In the genomic region with DNA sequence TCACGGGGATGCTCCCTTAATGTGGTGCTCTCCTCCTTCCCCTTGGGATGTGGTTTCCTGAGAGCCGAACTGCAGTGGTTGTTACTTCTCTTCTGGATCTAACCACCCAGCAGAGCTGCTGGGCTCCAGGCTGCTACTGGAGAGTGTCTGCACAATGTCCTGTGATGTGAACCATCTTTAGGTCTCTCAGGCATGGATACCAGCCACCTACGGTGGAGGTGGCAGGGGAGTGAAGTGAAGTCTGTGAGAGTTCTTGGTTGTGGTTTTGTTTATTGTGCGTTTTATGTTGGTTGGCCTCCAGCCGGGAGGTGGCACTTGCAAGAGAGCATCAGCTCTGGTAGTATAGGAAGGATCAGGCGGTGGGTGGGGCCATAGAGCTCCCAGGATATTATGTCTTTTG, we compare ENCODE assay signal across 21 cellular contexts.
DNase-seq lines count a peak whose midpoint lies in the region; ATAC-seq and TF ChIP-seq lines count a peak whose summit lies in the region.
"Had no signal": no experiment of that assay in that cellular context is flagged by ENCODE, and none has a peak within 500 bp of the region (broad histone marks: within the 10 kb centered on the region; RNA-seq: fewer than 3 reads in every experiment).

No MANE protein-coding gene starts in this region.

- POLR2A ChIA-PET in activated CD4-positive, alpha-beta T cell treated with anti-CD3 and anti-CD28 coated beads for 36 hours (lab: Charles Lee): no interaction called here

- H3K27me3 Mint-ChIP-seq in activated CD4-positive, alpha-beta T cell treated with anti-CD3 and anti-CD28 coated beads for 36 hours: peaks cover 16% of the 10 kb centered on the region

- CTCF ChIA-PET in activated CD4-positive, alpha-beta T cell treated with anti-CD3 and anti-CD28 coated beads for 36 hours (lab: Charles Lee): no interaction called here

- peak overlapping the region; percentile 44 to 84 (median 73) for H3K4me2 ChIP-seq in BLaER1 treated with 17β-estradiol and CSF1 and Interleukin-3, amounts not matched to agents 10 nM and 100 nM

- H4K20me1 ChIP-seq in BLaER1 treated with 17β-estradiol and CSF1 and Interleukin-3, amounts not matched to agents 10 nM and 100 nM: no peaks in the 10 kb centered on the region

- peaks cover 0 to 4% (median 0%) of the 10 kb centered on the region in 11 experiments; a peak in 4 of 22 replicates for H3K36me3 ChIP-seq in BLaER1 treated with 17β-estradiol and CSF1 and Interleukin-3, amounts not matched to agents 10 nM and 100 nM
- H3K36me3 ChIP-seq: MG63 had no signal

- H3K4me3 Mint-ChIP-seq in activated CD4-positive, alpha-beta T cell treated with anti-CD3 and anti-CD28 coated beads for 36 hours: no peak overlapping the region
- H3K4me3 Mint-ChIP-seq in stimulated activated effector memory CD8-positive, alpha-beta T cell treated with anti-CD3 and anti-CD28 coated beads, Interleukin-12 subunit alpha, Interleukin-12 subunit beta, amount 100 ng/mL, for 72 hours: no peak overlapping the region
- H3K4me3 Mint-ChIP-seq: B cell; CD4-positive, alpha-beta T cell; HFFc6 had no signal

- intact Hi-C loops in activated CD4-positive, alpha-beta T cell treated with anti-CD3 and anti-CD28 coated beads for 36 hours (cut with DNase I, micrococcal nuclease): no loop called here

- no peak overlapping the region for H3K27ac Mint-ChIP-seq in activated CD4-positive, alpha-beta T cell treated with anti-CD3 and anti-CD28 coated beads for 36 hours
- no peak overlapping the region for H3K27ac Mint-ChIP-seq in stimulated activated effector memory CD8-positive, alpha-beta T cell treated with anti-CD3 and anti-CD28 coated beads, Interleukin-12 subunit alpha, Interleukin-12 subunit beta, amount 100 ng/mL, for 72 hours
- H3K27ac Mint-ChIP-seq: B cell; CD4-positive, alpha-beta T cell; HFFc6 had no signal

- no peaks in the 10 kb centered on the region for H3K9me3 Mint-ChIP-seq in activated CD4-positive, alpha-beta T cell treated with anti-CD3 and anti-CD28 coated beads for 36 hours (ENCODE audit: low read depth)
- H3K9me3 Mint-ChIP-seq in stimulated activated effector memory CD8-positive, alpha-beta T cell treated with anti-CD3 and anti-CD28 coated beads, Interleukin-12 subunit alpha, Interleukin-12 subunit beta, amount 100 ng/mL, for 72 hours: no peaks in the 10 kb centered on the region
- H3K9me3 Mint-ChIP-seq: CD4-positive, alpha-beta T cell; HFFc6 had no signal

- ATAC-seq in activated CD4-positive, alpha-beta T cell treated with anti-CD3 and anti-CD28 coated beads for 36 hours: peak; percentile 46
- peak; percentile 39 for ATAC-seq in stimulated activated effector memory CD8-positive, alpha-beta T cell treated with anti-CD3 and anti-CD28 coated beads, Interleukin-12 subunit alpha, Interleukin-12 subunit beta, amount 100 ng/mL, for 72 hours

- no peak for TF ChIP-seq CTCF in NB4 (IDR thresholded peaks at IDR 0.05; ENCODE audit: low read depth, low read length)

- peaks cover 0 to 7% (median 6%) of the 10 kb centered on the region in 11 experiments; a peak in 12 of 22 replicates for H3K9me3 ChIP-seq in BLaER1 treated with 17β-estradiol and CSF1 and Interleukin-3, amounts not matched to agents 10 nM and 100 nM (replicated peaks in 1 of 11)
- H3K9me3 ChIP-seq: MG63 had no signal

- H3K27ac ChIP-seq in BLaER1 treated with 17β-estradiol and CSF1 and Interleukin-3, amounts not matched to agents 10 nM and 100 nM: no peak overlapping the region
- H3K27ac ChIP-seq in substantia nigra (ENCODE audit: low read depth, low read length, poor library complexity, severe bottlenecking): no peak overlapping the region
- H3K27ac ChIP-seq: HL-60, SK-N-MC had no signal

- no peaks in the 10 kb centered on the region for H3K27me3 ChIP-seq in BLaER1 treated with 17β-estradiol and CSF1 and Interleukin-3, amounts not matched to agents 10 nM and 100 nM
- H3K27me3 ChIP-seq: MG63 had no signal

- H3K9ac ChIP-seq in BLaER1 treated with 17β-estradiol and CSF1 and Interleukin-3, amounts not matched to agents 10 nM and 100 nM: no peak overlapping the region

- H3K36me3 Mint-ChIP-seq in activated CD4-positive, alpha-beta T cell treated with anti-CD3 and anti-CD28 coated beads for 36 hours (ENCODE audit: low read depth): no peaks in the 10 kb centered on the region
- no peaks in the 10 kb centered on the region for H3K36me3 Mint-ChIP-seq in stimulated activated effector memory CD8-positive, alpha-beta T cell treated with anti-CD3 and anti-CD28 coated beads, Interleukin-12 subunit alpha, Interleukin-12 subunit beta, amount 100 ng/mL, for 72 hours

- H3K4me1 ChIP-seq in BLaER1 treated with 17β-estradiol and CSF1 and Interleukin-3, amounts not matched to agents 10 nM and 100 nM: peaks cover 32 to 54% (median 43%) of the 10 kb centered on the region in 10 experiments

- DNase-seq in activated CD4-positive, alpha-beta T cell treated with anti-CD3 and anti-CD28 coated beads for 36 hours: peak; percentile 19
- no peak for DNase-seq in activated CD4-positive, alpha-beta T cell treated with anti-CD3 and anti-CD28 coated beads, Interleukin-2, amount 50 U/mL, for 48 hours
- peak; percentile 16 for DNase-seq in NB4 (ENCODE audit: low read depth)
- DNase-seq in stimulated activated effector memory CD8-positive, alpha-beta T cell treated with anti-CD3 and anti-CD28 coated beads, Interleukin-12 subunit alpha, Interleukin-12 subunit beta, amount 100 ng/mL, for 72 hours (ENCODE audit: low spot score in 2 of 2): no peak
- no peak for DNase-seq in stimulated activated CD4-positive, alpha-beta T cell treated with anti-CD3 and anti-CD28 coated beads, Interleukin-15, amount 100 ng/mL, for 24 hours
- DNase-seq in substantia nigra (lab: John Stamatoyannopoulos, UW): no peak
- DNase-seq: Calu3; CD4-positive, alpha-beta T cell; EL; HFFc6; IMR-90; MG63; NCI-H1092; NCI-H1436 treated with DMSO at 0.1 percent for 48 hours; NCI-H2081; NCI-H510A; SHP77 had no signal

- no peak overlapping the region for H3K4me3 ChIP-seq in BLaER1 treated with 17β-estradiol and CSF1 and Interleukin-3, amounts not matched to agents 10 nM and 100 nM
- no peak overlapping the region for H3K4me3 ChIP-seq in NB4 (ENCODE audit: low read depth, low read length)
- H3K4me3 ChIP-seq: MG63, SK-N-MC had no signal

- H3K4me1 Mint-ChIP-seq in activated CD4-positive, alpha-beta T cell treated with anti-CD3 and anti-CD28 coated beads for 36 hours: peaks cover 4% of the 10 kb centered on the region
- H3K4me1 Mint-ChIP-seq in stimulated activated effector memory CD8-positive, alpha-beta T cell treated with anti-CD3 and anti-CD28 coated beads, Interleukin-12 subunit alpha, Interleukin-12 subunit beta, amount 100 ng/mL, for 72 hours: no peaks in the 10 kb centered on the region
- H3K4me1 Mint-ChIP-seq: B cell had no signal

- TF ChIP-seq POLR2A in NB4 (IDR thresholded peaks at IDR 0.05; ENCODE audit: extremely low read depth, insufficient read length): no peak

Comparison
In these comparisons a context has a peak if more than half of its experiments do, and no peak if none do; other contexts are left out.
1. DNase-seq: peak in activated CD4-positive, alpha-beta T cell treated with anti-CD3 and anti-CD28 coated beads for 36 hours (single experiment) and NB4 (single experiment); none in activated CD4-positive, alpha-beta T cell treated with anti-CD3 and anti-CD28 coated beads, Interleukin-2, amount 50 U/mL, for 48 hours (0 of 2), stimulated activated effector memory CD8-positive, alpha-beta T cell treated with anti-CD3 and anti-CD28 coated beads, Interleukin-12 subunit alpha, Interleukin-12 subunit beta, amount 100 ng/mL, for 72 hours (0 of 2), stimulated activated CD4-positive, alpha-beta T cell treated with anti-CD3 and anti-CD28 coated beads, Interleukin-15, amount 100 ng/mL, for 24 hours (single experiment) and substantia nigra (0 of 49).